ENCODE assay signal across 1 cellular context in the genomic region with DNA sequence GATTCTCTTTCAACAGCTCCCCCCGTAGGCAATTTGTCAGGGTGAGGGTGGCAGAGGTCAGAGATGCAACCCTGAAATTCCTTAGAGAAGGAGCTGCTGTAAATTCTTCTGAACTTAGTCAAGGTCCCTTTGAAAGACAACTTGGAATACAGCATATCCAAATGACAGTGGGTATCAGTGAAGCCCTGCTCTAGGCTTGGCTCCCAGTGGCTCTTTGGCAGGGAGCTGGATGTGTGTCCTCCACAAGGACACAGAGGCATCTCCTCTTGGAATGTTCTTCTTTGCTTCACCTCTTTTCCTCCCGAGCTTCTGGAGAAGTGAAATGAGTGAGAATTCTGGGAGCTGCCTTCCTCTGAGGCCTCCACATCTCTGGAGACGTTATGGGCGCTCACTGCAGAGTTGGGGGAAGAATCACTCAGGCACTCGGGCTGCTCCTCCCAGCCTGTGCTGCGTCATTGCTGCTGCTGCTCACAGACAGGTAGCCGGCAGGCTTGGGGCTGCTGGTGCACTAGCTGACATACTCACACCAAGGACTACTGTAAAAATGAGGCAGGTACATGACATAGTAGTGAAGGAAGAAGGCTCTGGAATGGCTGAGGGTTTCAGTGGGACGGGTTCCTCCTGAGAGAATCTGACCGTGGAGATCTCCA.
TF ChIP-seq lines count a peak whose summit lies in the region.

No MANE protein-coding gene starts in this region.

TF ChIP-seq in SK-N-SH, 30 proteins besides CTCF, POLR2A, EP300 and RAD21:
- no peak for TF ChIP-seq MXI1 (IDR thresholded peaks at IDR 0.05; ENCODE audit: low read depth, low read length)
- TF ChIP-seq, protein P1, sequence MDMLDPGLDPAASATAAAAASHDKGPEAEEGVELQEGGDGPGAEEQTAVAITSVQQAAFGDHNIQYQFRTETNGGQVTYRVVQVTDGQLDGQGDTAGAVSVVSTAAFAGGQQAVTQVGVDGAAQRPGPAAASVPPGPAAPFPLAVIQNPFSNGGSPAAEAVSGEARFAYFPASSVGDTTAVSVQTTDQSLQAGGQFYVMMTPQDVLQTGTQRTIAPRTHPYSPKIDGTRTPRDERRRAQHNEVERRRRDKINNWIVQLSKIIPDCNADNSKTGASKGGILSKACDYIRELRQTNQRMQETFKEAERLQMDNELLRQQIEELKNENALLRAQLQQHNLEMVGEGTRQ (IDR thresholded peaks at IDR 0.05; ENCODE audit: borderline replicate concordance, low read depth, low read length): no peak
- no peak for TF ChIP-seq YY1 (IDR thresholded peaks at IDR 0.05; ENCODE audit: low read depth)
- TF ChIP-seq SMC3 (IDR thresholded peaks at IDR 0.05; ENCODE audit: low read depth, low read length): no peak
- TF ChIP-seq GABPA (IDR thresholded peaks at IDR 0.05; ENCODE audit: low read depth): no peak
- no peak for TF ChIP-seq SIN3A (IDR thresholded peaks at IDR 0.05; ENCODE audit: borderline replicate concordance, low read depth, low read length)
- no peak for TF ChIP-seq FOSL2 (IDR thresholded peaks at IDR 0.05; ENCODE audit: borderline replicate concordance, low read depth)
- no peak for TF ChIP-seq TEAD4 (IDR thresholded peaks at IDR 0.05; ENCODE audit: borderline replicate concordance, insufficient read depth)
- no peak for TF ChIP-seq EZH2phosphoT487 (IDR thresholded peaks at IDR 0.05; ENCODE audit: borderline replicate concordance, low read depth)
